ENCODE assay signal across 1 cellular context in the genomic region with DNA sequence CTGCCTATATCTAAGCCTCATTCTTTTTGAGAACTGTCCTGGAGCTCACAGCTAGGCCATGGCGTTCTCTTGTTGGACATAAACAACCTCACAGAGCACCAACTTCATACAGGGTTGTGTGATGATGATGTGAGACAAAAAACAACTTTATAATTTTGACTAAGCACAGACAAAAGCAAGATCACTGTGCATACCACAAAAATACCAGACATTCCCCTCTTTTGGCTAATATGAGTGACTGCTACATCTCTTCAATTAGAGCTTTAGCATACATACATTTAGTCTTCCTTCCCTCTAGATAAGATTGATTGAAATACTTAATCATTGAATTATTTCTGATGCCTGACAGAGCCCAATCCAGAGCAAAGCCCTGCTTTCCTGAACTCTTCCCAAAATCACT.
TF ChIP-seq lines count a peak whose summit lies in the region.

No MANE protein-coding gene starts in this region.

TF ChIP-seq in HEK293T, 16 proteins besides CTCF, POLR2A, EP300 and RAD21 (continued from another document):
- no peak for TF ChIP-seq FOXM1 (IDR thresholded peaks at IDR 0.05; ENCODE audit: borderline replicate concordance)
- TF ChIP-seq PKNOX1 (IDR thresholded peaks at IDR 0.05): no peak
- no peak for TF ChIP-seq FOXA1 (IDR thresholded peaks at IDR 0.05)
- TF ChIP-seq NFRKB (IDR thresholded peaks at IDR 0.05): no peak
- TF ChIP-seq HDGF (IDR thresholded peaks at IDR 0.05; ENCODE audit: borderline replicate concordance): no peak
- no peak for TF ChIP-seq FOXK2 (IDR thresholded peaks at IDR 0.05)
- no peak for TF ChIP-seq SUZ12 (IDR thresholded peaks at IDR 0.05)
